Comparison of ENCODE assay signal across 8 cellular contexts in genomic region chr3:4982773-4983738, GRCh38. TPM values are rescaled to one million over a fixed set of nuclear protein-coding genes. Genes with fewer than 3 reads are reported as not detected.
A peak's percentile ranks its signal among the peaks of the same experiment; 100 is the strongest.
DNase-seq lines count a peak whose midpoint lies in the region; ATAC-seq, FAIRE-seq and TF ChIP-seq lines count a peak whose summit lies in the region.

No MANE protein-coding gene starts in this region.

- POLR2A ChIA-PET in CD8-positive, alpha-beta T cell (lab: Charles Lee), result interaction anchor here (1.0 to 1.5 kb wide), 5 partner anchors 10 to 174 kb away, joined by 3 to 4 read pairs (median 3); no protein-coding TSS in a partner anchor

- no peaks in the 10 kb centered on the region for H3K79me2 ChIP-seq in neural progenitor cell (ENCODE audit: low read depth)

- no peak overlapping the region for H3K4me3 ChIP-seq in CD8-positive, alpha-beta T cell (ENCODE audit: low read depth, low read length)
- H3K4me3 ChIP-seq in duodenal mucosa (ENCODE audit: low read depth in 1 of 2, low read length in 2 of 2) (peak overlapping the region; percentile 69 to 70), neural progenitor cell (no peak overlapping the region)

- H3K36me3 ChIP-seq in CD8-positive, alpha-beta T cell (ENCODE audit: insufficient read depth, low read length), result peaks cover 7% of the 10 kb centered on the region
- peaks cover 25% of the 10 kb centered on the region in 2 donors for H3K36me3 ChIP-seq in duodenal mucosa (ENCODE audit: control insufficient read depth in 1 of 2, insufficient read depth in 2 of 2, low read length in 2 of 2)
- no peaks in the 10 kb centered on the region for H3K36me3 ChIP-seq in neural progenitor cell

- TF ChIP-seq CTCF in CD8-positive, alpha-beta T cell (IDR thresholded peaks at IDR 0.05), result no peak
- TF ChIP-seq CTCF in neural progenitor cell (IDR thresholded peaks at IDR 0.05), result no peak

- peaks cover 59% of the 10 kb centered on the region for H3K4me1 ChIP-seq in CD8-positive, alpha-beta T cell (ENCODE audit: insufficient read depth, low read length)
- H3K4me1 ChIP-seq in duodenal mucosa (ENCODE audit: control insufficient read depth in 1 of 2, insufficient read depth in 2 of 2, low read length in 2 of 2) (peaks cover 53 to 61% of the 10 kb centered on the region in 2 donors), neural progenitor cell (peaks cover 6% of the 10 kb centered on the region)

- H3K27ac Mint-ChIP-seq in CD8-positive, alpha-beta T cell, result peak overlapping the region; percentile 93
- no peak overlapping the region for H3K27ac Mint-ChIP-seq in neural progenitor cell

- H4K20me1 ChIP-seq in neural progenitor cell (ENCODE audit: low read depth), result peaks cover 11% of the 10 kb centered on the region

- no peaks in the 10 kb centered on the region for H3K9me3 ChIP-seq in CD8-positive, alpha-beta T cell (ENCODE audit: low read length)
- H3K9me3 ChIP-seq in duodenal mucosa (ENCODE audit: control insufficient read depth in 1 of 2, low read length in 2 of 2), result no peaks in the 10 kb centered on the region
- no peaks in the 10 kb centered on the region for H3K9me3 ChIP-seq in neural progenitor cell (ENCODE audit: low read depth)

- H3K27me3 ChIP-seq in CD8-positive, alpha-beta T cell (ENCODE audit: insufficient read depth, low read length), result no peaks in the 10 kb centered on the region
- H3K27me3 ChIP-seq in duodenal mucosa (ENCODE audit: control insufficient read depth in 1 of 2, insufficient read depth in 2 of 2, low read length in 2 of 2) (no peaks in the 10 kb centered on the region), neural progenitor cell (peaks cover 98% of the 10 kb centered on the region)

- peaks cover 33% of the 10 kb centered on the region for H3K36me3 Mint-ChIP-seq in CD8-positive, alpha-beta T cell
- peaks cover 11% of the 10 kb centered on the region for H3K36me3 Mint-ChIP-seq in neural progenitor cell

- CTCF ChIA-PET in CD8-positive, alpha-beta T cell (lab: Charles Lee), result interaction anchor here (0.6 to 5.1 kb wide), 19 partner anchors 10 to 272 kb away, joined by 3 to 47 read pairs (median 4); no protein-coding TSS in a partner anchor

- peak overlapping the region; percentile 11 for H3K27ac ChIP-seq in CD8-positive, alpha-beta T cell (ENCODE audit: low read depth, low read length)
- peak overlapping the region; percentile 66 for H3K27ac ChIP-seq in duodenal mucosa (ENCODE audit: low read depth, low read length)
- no peak overlapping the region for H3K27ac ChIP-seq in neural progenitor cell

- no peak overlapping the region for H3K4me2 ChIP-seq in neural progenitor cell

- H3K9ac ChIP-seq in duodenal mucosa (ENCODE audit: low read depth in 1 of 2, low read length in 2 of 2), result peak overlapping the region; percentile 66 to 68
- H3K9ac ChIP-seq in neural progenitor cell, result no peak overlapping the region

- peaks cover 27% of the 10 kb centered on the region for H3F3A ChIP-seq in neural progenitor cell (ENCODE audit: low read depth)

- DNase-seq in CD8-positive, alpha-beta T cell, result no peak
- DNase-seq in RCC 7860 (ENCODE audit: low spot score) (peak; percentile 40), neural progenitor cell (ENCODE audit: low spot score) (no peak), NCI-H2196 (lab: John Stamatoyannopoulos, UW; ENCODE audit: unreplicated experiment) (no peak), AML-193 (lab: John Stamatoyannopoulos, UW) (no peak)

- intact Hi-C loops in CD8-positive, alpha-beta T cell (cut with DNase I, micrococcal nuclease), result loop anchor here (5.0 to 10.0 kb wide), 3 partner anchors 136 to 678 kb away; partner anchors contain the start of gene SETMAR (in 1 of the 2)

- FAIRE-seq in RCC 7860 (lab: Jason Lieb, UNC), result no peak

- H3K4me1 Mint-ChIP-seq in CD8-positive, alpha-beta T cell (ENCODE audit: low read depth), result peaks cover 59% of the 10 kb centered on the region
- H3K4me1 Mint-ChIP-seq in neural progenitor cell, result peaks cover 47% of the 10 kb centered on the region

- H3K9me3 Mint-ChIP-seq in CD8-positive, alpha-beta T cell, result no peaks in the 10 kb centered on the region
- H3K9me3 Mint-ChIP-seq in neural progenitor cell, result no peaks in the 10 kb centered on the region

- no peak overlapping the region for H2AFZ ChIP-seq in neural progenitor cell (replicated peaks)

- no peak for ATAC-seq in CD8-positive, alpha-beta T cell
- ATAC-seq in GM21390 (IDR thresholded peaks at IDR 0.05; ENCODE audit: unreplicated experiment) (no peak), GM19395 (IDR thresholded peaks at IDR 0.05; ENCODE audit: unreplicated experiment) (no peak)

- H3K27me3 Mint-ChIP-seq in CD8-positive, alpha-beta T cell (ENCODE audit: low read depth), result no peaks in the 10 kb centered on the region
- H3K27me3 Mint-ChIP-seq in neural progenitor cell (ENCODE audit: insufficient read depth, low read depth), result peaks cover 13% of the 10 kb centered on the region

- H3K4me3 Mint-ChIP-seq in CD8-positive, alpha-beta T cell, result peak overlapping the region; percentile 64
- peak overlapping the region; percentile 60 for H3K4me3 Mint-ChIP-seq in neural progenitor cell

RNA-seq across cellular contexts. Expression of gene BHLHE40, which starts 3.8 kb away (rescaled TPM):
- total RNA-seq in CD8-positive, alpha-beta T cell, result 100 to 1,000 TPM; 246 to 253 TPM
- total RNA-seq in neural progenitor cell (ENCODE audit: low replicate concordance), result 0.34 and 0.50 TPM in 2 replicates

Comparison
In these comparisons a context has a peak if more than half of its experiments do, and no peak if none do; other contexts are left out.
1. H3K4me3 ChIP-seq: peak in duodenal mucosa (2 of 2); none in CD8-positive, alpha-beta T cell (single experiment) and neural progenitor cell (single experiment).
2. RNA of gene BHLHE40, which starts 3.8 kb away (total RNA-seq): 246 to 253 TPM in CD8-positive, alpha-beta T cell; 0.34 to 0.50 TPM in neural progenitor cell; every median in the first group is over 100 times any median in the second.